In the genomic region with DNA sequence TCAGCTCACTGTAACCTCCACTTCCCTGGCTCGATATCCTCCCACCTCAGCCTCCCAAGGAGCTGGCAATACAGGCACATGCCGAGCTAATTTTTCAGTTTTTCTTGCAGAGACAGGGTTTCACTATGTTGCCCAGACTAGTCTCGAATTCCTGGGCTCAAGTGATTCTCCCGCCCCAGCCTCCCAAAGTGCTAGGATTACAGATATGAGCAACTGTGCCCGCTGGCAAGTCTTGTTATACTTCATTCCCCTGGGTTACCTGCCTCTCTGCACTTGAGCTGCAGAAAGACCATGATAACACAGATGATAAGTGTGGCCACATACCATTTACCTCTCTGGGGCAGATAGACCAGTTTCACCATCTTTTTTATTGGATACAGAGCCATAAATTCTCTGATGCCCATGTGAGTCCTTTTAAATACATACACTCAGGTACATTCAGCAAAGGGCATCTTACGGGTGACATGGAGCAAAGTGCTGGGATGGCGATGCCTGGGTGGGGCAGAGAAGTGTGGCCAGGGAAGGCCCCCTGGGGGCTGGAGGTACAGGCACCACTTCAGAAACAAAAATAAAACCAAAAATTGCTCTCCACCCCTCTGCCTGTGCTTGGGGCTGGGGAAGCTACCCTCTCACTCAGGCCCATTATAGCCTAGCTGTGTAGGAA, we compare ENCODE assay signal across 1 cellular context.
TF ChIP-seq lines count a peak whose summit lies in the region.

No MANE protein-coding gene starts in this region.

TF ChIP-seq in HepG2, 621 proteins besides CTCF, POLR2A, EP300 and RAD21 (continued from another document and continues in another):
- TF ChIP-seq, protein P1, sequence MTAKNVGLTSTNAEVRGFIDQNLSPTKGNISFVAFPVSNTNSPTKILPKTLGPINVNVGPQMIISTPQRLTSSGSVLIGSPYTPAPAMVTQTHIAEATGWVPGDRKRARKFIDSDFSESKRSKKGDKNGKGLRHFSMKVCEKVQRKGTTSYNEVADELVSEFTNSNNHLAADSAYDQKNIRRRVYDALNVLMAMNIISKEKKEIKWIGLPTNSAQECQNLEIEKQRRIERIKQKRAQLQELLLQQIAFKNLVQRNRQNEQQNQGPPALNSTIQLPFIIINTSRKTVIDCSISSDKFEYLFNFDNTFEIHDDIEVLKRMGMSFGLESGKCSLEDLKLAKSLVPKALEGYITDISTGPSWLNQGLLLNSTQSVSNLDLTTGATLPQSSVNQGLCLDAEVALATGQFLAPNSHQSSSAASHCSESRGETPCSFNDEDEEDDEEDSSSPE (CRISPR knock-in tag; IDR thresholded peaks at IDR 0.05): no peak
- TF ChIP-seq NFE2 (CRISPR knock-in tag; IDR thresholded peaks at IDR 0.05) (no peak), ZSCAN20 (CRISPR knock-in tag; IDR thresholded peaks at IDR 0.05; ENCODE audit: borderline replicate concordance) (no peak), HNRNPH1 (optimal IDR thresholded peaks at IDR 0.05; ENCODE audit: low read depth, low read length) (no peak), ZNF549 (CRISPR knock-in tag; IDR thresholded peaks at IDR 0.05) (no peak), FOSL1 (CRISPR knock-in tag; IDR thresholded peaks at IDR 0.05; ENCODE audit: borderline replicate concordance) (no peak), ZSCAN25 (CRISPR knock-in tag; IDR thresholded peaks at IDR 0.05) (no peak), TGIF2 (CRISPR knock-in tag; IDR thresholded peaks at IDR 0.05) (no peak), ELF1 (CRISPR knock-in tag; IDR thresholded peaks at IDR 0.05) (no peak), MTA1 (CRISPR knock-in tag; IDR thresholded peaks at IDR 0.05; ENCODE audit: borderline replicate concordance) (no peak), ZNF674 (CRISPR knock-in tag; IDR thresholded peaks at IDR 0.05; ENCODE audit: low read depth) (no peak), RFXANK (CRISPR knock-in tag; IDR thresholded peaks at IDR 0.05) (no peak), WIZ (CRISPR knock-in tag; IDR thresholded peaks at IDR 0.05) (no peak)
- TF ChIP-seq, protein P2, sequence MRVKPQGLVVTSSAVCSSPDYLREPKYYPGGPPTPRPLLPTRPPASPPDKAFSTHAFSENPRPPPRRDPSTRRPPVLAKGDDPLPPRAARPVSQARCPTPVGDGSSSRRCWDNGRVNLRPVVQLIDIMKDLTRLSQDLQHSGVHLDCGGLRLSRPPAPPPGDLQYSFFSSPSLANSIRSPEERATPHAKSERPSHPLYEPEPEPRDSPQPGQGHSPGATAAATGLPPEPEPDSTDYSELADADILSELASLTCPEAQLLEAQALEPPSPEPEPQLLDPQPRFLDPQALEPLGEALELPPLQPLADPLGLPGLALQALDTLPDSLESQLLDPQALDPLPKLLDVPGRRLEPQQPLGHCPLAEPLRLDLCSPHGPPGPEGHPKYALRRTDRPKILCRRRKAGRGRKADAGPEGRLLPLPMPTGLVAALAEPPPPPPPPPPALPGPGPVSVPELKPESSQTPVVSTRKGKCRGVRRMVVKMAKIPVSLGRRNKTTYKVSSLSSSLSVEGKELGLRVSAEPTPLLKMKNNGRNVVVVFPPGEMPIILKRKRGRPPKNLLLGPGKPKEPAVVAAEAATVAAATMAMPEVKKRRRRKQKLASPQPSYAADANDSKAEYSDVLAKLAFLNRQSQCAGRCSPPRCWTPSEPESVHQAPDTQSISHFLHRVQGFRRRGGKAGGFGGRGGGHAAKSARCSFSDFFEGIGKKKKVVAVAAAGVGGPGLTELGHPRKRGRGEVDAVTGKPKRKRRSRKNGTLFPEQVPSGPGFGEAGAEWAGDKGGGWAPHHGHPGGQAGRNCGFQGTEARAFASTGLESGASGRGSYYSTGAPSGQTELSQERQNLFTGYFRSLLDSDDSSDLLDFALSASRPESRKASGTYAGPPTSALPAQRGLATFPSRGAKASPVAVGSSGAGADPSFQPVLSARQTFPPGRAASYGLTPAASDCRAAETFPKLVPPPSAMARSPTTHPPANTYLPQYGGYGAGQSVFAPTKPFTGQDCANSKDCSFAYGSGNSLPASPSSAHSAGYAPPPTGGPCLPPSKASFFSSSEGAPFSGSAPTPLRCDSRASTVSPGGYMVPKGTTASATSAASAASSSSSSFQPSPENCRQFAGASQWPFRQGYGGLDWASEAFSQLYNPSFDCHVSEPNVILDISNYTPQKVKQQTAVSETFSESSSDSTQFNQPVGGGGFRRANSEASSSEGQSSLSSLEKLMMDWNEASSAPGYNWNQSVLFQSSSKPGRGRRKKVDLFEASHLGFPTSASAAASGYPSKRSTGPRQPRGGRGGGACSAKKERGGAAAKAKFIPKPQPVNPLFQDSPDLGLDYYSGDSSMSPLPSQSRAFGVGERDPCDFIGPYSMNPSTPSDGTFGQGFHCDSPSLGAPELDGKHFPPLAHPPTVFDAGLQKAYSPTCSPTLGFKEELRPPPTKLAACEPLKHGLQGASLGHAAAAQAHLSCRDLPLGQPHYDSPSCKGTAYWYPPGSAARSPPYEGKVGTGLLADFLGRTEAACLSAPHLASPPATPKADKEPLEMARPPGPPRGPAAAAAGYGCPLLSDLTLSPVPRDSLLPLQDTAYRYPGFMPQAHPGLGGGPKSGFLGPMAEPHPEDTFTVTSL (CRISPR knock-in tag; IDR thresholded peaks at IDR 0.05; ENCODE audit: borderline replicate concordance): no peak
- TF ChIP-seq, protein P3, sequence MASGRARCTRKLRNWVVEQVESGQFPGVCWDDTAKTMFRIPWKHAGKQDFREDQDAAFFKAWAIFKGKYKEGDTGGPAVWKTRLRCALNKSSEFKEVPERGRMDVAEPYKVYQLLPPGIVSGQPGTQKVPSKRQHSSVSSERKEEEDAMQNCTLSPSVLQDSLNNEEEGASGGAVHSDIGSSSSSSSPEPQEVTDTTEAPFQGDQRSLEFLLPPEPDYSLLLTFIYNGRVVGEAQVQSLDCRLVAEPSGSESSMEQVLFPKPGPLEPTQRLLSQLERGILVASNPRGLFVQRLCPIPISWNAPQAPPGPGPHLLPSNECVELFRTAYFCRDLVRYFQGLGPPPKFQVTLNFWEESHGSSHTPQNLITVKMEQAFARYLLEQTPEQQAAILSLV (CRISPR knock-in tag; IDR thresholded peaks at IDR 0.05; ENCODE audit: borderline replicate concordance): no peak
- TF ChIP-seq, protein P4, sequence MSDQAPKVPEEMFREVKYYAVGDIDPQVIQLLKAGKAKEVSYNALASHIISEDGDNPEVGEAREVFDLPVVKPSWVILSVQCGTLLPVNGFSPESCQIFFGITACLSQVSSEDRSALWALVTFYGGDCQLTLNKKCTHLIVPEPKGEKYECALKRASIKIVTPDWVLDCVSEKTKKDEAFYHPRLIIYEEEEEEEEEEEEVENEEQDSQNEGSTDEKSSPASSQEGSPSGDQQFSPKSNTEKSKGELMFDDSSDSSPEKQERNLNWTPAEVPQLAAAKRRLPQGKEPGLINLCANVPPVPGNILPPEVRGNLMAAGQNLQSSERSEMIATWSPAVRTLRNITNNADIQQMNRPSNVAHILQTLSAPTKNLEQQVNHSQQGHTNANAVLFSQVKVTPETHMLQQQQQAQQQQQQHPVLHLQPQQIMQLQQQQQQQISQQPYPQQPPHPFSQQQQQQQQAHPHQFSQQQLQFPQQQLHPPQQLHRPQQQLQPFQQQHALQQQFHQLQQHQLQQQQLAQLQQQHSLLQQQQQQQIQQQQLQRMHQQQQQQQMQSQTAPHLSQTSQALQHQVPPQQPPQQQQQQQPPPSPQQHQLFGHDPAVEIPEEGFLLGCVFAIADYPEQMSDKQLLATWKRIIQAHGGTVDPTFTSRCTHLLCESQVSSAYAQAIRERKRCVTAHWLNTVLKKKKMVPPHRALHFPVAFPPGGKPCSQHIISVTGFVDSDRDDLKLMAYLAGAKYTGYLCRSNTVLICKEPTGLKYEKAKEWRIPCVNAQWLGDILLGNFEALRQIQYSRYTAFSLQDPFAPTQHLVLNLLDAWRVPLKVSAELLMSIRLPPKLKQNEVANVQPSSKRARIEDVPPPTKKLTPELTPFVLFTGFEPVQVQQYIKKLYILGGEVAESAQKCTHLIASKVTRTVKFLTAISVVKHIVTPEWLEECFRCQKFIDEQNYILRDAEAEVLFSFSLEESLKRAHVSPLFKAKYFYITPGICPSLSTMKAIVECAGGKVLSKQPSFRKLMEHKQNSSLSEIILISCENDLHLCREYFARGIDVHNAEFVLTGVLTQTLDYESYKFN (CRISPR knock-in tag; conservative IDR thresholded peaks at IDR 0.05): 0 out of 2 replicates have a peak, but pooled peaks have one; percentile 7
- TF ChIP-seq, protein P5, sequence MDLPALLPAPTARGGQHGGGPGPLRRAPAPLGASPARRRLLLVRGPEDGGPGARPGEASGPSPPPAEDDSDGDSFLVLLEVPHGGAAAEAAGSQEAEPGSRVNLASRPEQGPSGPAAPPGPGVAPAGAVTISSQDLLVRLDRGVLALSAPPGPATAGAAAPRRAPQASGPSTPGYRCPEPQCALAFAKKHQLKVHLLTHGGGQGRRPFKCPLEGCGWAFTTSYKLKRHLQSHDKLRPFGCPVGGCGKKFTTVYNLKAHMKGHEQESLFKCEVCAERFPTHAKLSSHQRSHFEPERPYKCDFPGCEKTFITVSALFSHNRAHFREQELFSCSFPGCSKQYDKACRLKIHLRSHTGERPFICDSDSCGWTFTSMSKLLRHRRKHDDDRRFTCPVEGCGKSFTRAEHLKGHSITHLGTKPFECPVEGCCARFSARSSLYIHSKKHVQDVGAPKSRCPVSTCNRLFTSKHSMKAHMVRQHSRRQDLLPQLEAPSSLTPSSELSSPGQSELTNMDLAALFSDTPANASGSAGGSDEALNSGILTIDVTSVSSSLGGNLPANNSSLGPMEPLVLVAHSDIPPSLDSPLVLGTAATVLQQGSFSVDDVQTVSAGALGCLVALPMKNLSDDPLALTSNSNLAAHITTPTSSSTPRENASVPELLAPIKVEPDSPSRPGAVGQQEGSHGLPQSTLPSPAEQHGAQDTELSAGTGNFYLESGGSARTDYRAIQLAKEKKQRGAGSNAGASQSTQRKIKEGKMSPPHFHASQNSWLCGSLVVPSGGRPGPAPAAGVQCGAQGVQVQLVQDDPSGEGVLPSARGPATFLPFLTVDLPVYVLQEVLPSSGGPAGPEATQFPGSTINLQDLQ (CRISPR knock-in tag; IDR thresholded peaks at IDR 0.05): no peak
- TF ChIP-seq, protein P6, sequence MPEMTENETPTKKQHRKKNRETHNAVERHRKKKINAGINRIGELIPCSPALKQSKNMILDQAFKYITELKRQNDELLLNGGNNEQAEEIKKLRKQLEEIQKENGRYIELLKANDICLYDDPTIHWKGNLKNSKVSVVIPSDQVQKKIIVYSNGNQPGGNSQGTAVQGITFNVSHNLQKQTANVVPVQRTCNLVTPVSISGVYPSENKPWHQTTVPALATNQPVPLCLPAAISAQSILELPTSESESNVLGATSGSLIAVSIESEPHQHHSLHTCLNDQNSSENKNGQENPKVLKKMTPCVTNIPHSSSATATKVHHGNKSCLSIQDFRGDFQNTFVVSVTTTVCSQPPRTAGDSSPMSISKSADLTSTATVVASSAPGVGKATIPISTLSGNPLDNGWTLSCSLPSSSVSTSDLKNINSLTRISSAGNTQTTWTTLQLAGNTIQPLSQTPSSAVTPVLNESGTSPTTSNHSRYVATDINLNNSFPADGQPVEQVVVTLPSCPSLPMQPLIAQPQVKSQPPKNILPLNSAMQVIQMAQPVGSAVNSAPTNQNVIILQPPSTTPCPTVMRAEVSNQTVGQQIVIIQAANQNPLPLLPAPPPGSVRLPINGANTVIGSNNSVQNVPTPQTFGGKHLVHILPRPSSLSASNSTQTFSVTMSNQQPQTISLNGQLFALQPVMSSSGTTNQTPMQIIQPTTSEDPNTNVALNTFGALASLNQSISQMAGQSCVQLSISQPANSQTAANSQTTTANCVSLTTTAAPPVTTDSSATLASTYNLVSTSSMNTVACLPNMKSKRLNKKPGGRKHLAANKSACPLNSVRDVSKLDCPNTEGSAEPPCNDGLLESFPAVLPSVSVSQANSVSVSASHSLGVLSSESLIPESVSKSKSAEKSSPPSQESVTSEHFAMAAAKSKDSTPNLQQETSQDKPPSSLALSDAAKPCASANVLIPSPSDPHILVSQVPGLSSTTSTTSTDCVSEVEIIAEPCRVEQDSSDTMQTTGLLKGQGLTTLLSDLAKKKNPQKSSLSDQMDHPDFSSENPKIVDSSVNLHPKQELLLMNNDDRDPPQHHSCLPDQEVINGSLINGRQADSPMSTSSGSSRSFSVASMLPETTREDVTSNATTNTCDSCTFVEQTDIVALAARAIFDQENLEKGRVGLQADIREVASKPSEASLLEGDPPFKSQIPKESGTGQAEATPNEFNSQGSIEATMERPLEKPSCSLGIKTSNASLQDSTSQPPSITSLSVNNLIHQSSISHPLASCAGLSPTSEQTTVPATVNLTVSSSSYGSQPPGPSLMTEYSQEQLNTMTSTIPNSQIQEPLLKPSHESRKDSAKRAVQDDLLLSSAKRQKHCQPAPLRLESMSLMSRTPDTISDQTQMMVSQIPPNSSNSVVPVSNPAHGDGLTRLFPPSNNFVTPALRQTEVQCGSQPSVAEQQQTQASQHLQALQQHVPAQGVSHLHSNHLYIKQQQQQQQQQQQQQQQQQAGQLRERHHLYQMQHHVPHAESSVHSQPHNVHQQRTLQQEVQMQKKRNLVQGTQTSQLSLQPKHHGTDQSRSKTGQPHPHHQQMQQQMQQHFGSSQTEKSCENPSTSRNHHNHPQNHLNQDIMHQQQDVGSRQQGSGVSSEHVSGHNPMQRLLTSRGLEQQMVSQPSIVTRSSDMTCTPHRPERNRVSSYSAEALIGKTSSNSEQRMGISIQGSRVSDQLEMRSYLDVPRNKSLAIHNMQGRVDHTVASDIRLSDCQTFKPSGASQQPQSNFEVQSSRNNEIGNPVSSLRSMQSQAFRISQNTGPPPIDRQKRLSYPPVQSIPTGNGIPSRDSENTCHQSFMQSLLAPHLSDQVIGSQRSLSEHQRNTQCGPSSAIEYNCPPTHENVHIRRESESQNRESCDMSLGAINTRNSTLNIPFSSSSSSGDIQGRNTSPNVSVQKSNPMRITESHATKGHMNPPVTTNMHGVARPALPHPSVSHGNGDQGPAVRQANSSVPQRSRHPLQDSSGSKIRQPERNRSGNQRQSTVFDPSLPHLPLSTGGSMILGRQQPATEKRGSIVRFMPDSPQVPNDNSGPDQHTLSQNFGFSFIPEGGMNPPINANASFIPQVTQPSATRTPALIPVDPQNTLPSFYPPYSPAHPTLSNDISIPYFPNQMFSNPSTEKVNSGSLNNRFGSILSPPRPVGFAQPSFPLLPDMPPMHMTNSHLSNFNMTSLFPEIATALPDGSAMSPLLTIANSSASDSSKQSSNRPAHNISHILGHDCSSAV (CRISPR knock-in tag; IDR thresholded peaks at IDR 0.05; ENCODE audit: borderline replicate concordance): no peak
- TF ChIP-seq, protein P7, sequence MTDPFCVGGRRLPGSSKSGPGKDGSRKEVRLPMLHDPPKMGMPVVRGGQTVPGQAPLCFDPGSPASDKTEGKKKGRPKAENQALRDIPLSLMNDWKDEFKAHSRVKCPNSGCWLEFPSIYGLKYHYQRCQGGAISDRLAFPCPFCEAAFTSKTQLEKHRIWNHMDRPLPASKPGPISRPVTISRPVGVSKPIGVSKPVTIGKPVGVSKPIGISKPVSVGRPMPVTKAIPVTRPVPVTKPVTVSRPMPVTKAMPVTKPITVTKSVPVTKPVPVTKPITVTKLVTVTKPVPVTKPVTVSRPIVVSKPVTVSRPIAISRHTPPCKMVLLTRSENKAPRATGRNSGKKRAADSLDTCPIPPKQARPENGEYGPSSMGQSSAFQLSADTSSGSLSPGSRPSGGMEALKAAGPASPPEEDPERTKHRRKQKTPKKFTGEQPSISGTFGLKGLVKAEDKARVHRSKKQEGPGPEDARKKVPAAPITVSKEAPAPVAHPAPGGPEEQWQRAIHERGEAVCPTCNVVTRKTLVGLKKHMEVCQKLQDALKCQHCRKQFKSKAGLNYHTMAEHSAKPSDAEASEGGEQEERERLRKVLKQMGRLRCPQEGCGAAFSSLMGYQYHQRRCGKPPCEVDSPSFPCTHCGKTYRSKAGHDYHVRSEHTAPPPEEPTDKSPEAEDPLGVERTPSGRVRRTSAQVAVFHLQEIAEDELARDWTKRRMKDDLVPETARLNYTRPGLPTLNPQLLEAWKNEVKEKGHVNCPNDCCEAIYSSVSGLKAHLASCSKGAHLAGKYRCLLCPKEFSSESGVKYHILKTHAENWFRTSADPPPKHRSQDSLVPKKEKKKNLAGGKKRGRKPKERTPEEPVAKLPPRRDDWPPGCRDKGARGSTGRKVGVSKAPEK (CRISPR knock-in tag; IDR thresholded peaks at IDR 0.05; ENCODE audit: borderline replicate concordance): 0 out of 2 replicates have a peak, but pooled peaks have one; percentile 30
